ENCODE assay signal across 26 cellular contexts in the genomic region with DNA sequence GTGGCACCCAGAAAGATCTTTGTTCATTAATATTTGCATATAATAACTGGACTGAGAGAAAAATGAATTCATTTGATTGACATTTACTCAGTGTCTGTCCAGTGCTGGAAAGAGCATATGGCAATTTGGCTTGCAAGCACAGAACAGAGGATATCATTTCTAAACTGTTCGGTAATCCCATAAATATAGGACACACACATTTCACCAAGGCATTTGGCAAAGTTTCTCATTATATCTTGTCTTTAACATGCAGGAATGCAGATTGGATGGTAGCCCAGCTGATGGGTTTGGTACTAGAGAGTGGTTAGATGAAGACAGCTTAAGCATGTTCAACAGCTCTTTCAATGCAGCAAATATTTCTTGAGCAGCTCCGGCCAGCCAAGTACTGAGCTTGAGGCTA.
A peak's percentile ranks its signal among the peaks of the same experiment; 100 is the strongest.
DNase-seq lines count a peak whose midpoint lies in the region; ATAC-seq and TF ChIP-seq lines count a peak whose summit lies in the region.
"Had no signal": no experiment of that assay in that cellular context is flagged by ENCODE, and none has a peak within 500 bp of the region (broad histone marks: within the 10 kb centered on the region; RNA-seq: fewer than 3 reads in every experiment).

No MANE protein-coding gene starts in this region.

- H3K27ac ChIP-seq in SK-N-SH (ENCODE audit: low read depth in 2 of 2, low read length in 1 of 2) (no peak overlapping the region), fibroblast of lung (ENCODE audit: insufficient read depth, low read length) (no peak overlapping the region), right cardiac atrium (ENCODE audit: low read length) (peak overlapping the region; percentile 52)
- H3K27ac ChIP-seq: 22Rv1, esophagus squamous epithelium, neural progenitor cell, SJSA1 had no signal

- no peaks in the 10 kb centered on the region for H3K9me3 ChIP-seq in SK-N-SH
- no peaks in the 10 kb centered on the region for H3K9me3 ChIP-seq in fibroblast of lung (ENCODE audit: control insufficient read depth, insufficient read depth, low read depth, low read length)
- H3K9me3 ChIP-seq in right cardiac atrium (ENCODE audit: control insufficient read depth, low read length): no peaks in the 10 kb centered on the region
- H3K9me3 ChIP-seq: esophagus squamous epithelium, SJSA1 had no signal

- H3K4me3 ChIP-seq in SK-N-SH (ENCODE audit: low read depth in 2 of 2, low read length in 1 of 2) (no peak overlapping the region), fibroblast of lung (replicated peaks in 1 of 4; ENCODE audit: control extremely low read depth in 1 of 4, insufficient read depth in 1 of 4, low read depth in 3 of 4, low read length in 4 of 4) (no peak overlapping the region), right cardiac atrium (ENCODE audit: low read length) (no peak overlapping the region)
- H3K4me3 ChIP-seq: esophagus squamous epithelium, neural progenitor cell, SJSA1 had no signal

- H3K4me2 ChIP-seq in SK-N-SH: no peak overlapping the region
- no peak overlapping the region for H3K4me2 ChIP-seq in fibroblast of lung (ENCODE audit: extremely low read depth, insufficient read depth, low read length)
- H3K4me2 ChIP-seq: neural progenitor cell had no signal

- no peak for DNase-seq in SK-N-SH
- peak; percentile 46 to 72 for DNase-seq in fibroblast of lung (ENCODE audit: low read depth in 2 of 2)
- DNase-seq in right cardiac atrium: peak in 2 of 3 donors; percentile 29 to 37
- DNase-seq in activated naive CD4-positive, alpha-beta T cell (lab: John Stamatoyannopoulos, UW): no peak
- DNase-seq in NCI-H2081 treated with DMSO at 0.1 percent for 48 hours (lab: John Stamatoyannopoulos, UW): no peak
- DNase-seq: activated CD4-positive, alpha-beta memory T cell treated with anti-CD3 and anti-CD28 coated beads for 36 hours; activated CD8-positive, alpha-beta memory T cell treated with anti-CD3 and anti-CD28 coated beads, Interleukin-2, amount 50 U/mL, for 4 hours; AML-193; CD8-positive, alpha-beta memory T cell; dermis blood vessel endothelial cell; DMS153; esophagus squamous epithelium; glutamatergic neuron; mammary epithelial cell; NCI-H1048; NCI-H187 treated with DMSO at 0.1 percent for 48 hours; NCI-H526; stimulated activated CD4-positive, alpha-beta T cell treated with anti-CD3 and anti-CD28 coated beads, Interleukin-15, amount 100 ng/mL, for 24 hours; stimulated activated naive CD4-positive, alpha-beta T cell had no signal

- H4K20me1 ChIP-seq in SK-N-SH (ENCODE audit: insufficient read depth) (no peaks in the 10 kb centered on the region), fibroblast of lung (ENCODE audit: control insufficient read depth, extremely low read depth, insufficient read depth, low read length) (no peaks in the 10 kb centered on the region)

- no peak for TF ChIP-seq RAD21 in SK-N-SH (IDR thresholded peaks at IDR 0.05; ENCODE audit: low read length)

- H3F3A ChIP-seq in SK-N-SH (replicated peaks; ENCODE audit: insufficient read depth): no peaks in the 10 kb centered on the region

- ATAC-seq in SK-N-SH treated with all-trans-retinoic acid at 6 μM for 48 hours: no peak
- ATAC-seq in right cardiac atrium: peak; percentile 77 to 80
- no peak for ATAC-seq in HG02981 (IDR thresholded peaks at IDR 0.05; ENCODE audit: unreplicated experiment)
- ATAC-seq in GM21529 (IDR thresholded peaks at IDR 0.05; ENCODE audit: unreplicated experiment): no peak
- ATAC-seq: sciatic nerve had no signal

- WGBS in SK-N-SH (ENCODE audit: low lambda C conversion rate): 53% methylated on average over 2 of the region's 2 CpGs
- 38% methylated on average over 2 of the region's 2 CpGs for WGBS in right cardiac atrium

- no peak for TF ChIP-seq CTCF in SK-N-SH (IDR thresholded peaks at IDR 0.05)
- no peak for TF ChIP-seq CTCF in fibroblast of lung (conservative IDR thresholded peaks at IDR 0.05 in 1 of 2, IDR thresholded peaks at IDR 0.05 in 1 of 2; ENCODE audit: low read depth in 1 of 2, low read length in 2 of 2)

- H2AFZ ChIP-seq in SK-N-SH (ENCODE audit: low read depth): no peak overlapping the region
- H2AFZ ChIP-seq in fibroblast of lung (ENCODE audit: low read length): no peak overlapping the region
- H2AFZ ChIP-seq: neural progenitor cell had no signal

- H3K36me3 ChIP-seq in SK-N-SH (replicated peaks in 1 of 2; ENCODE audit: control insufficient read depth in 1 of 2, insufficient read depth in 2 of 2, low read length in 1 of 2): no peaks in the 10 kb centered on the region
- no peaks in the 10 kb centered on the region for H3K36me3 ChIP-seq in fibroblast of lung (ENCODE audit: control insufficient read depth, insufficient read depth, low read length)
- H3K36me3 ChIP-seq: esophagus squamous epithelium, neural progenitor cell, SJSA1 had no signal

- POLR2A ChIA-PET in SK-N-SH (lab: Yijun Ruan, JAX): no interaction called here

- H3K4me1 ChIP-seq in SK-N-SH (ENCODE audit: control insufficient read depth in 1 of 2, insufficient read depth in 2 of 2, low read depth in 1 of 2, low read length in 1 of 2) (no peaks in the 10 kb centered on the region), fibroblast of lung (ENCODE audit: control insufficient read depth, extremely low read depth, insufficient read depth, low read length) (no peaks in the 10 kb centered on the region), right cardiac atrium (ENCODE audit: control insufficient read depth, insufficient read depth, low read length) (no peaks in the 10 kb centered on the region)
- H3K4me1 ChIP-seq: esophagus squamous epithelium, neural progenitor cell, SJSA1 had no signal

- H3K27me3 ChIP-seq in SK-N-SH (ENCODE audit: insufficient read depth) (no peaks in the 10 kb centered on the region), fibroblast of lung (ENCODE audit: control insufficient read depth, insufficient read depth, low read length) (no peaks in the 10 kb centered on the region), right cardiac atrium (ENCODE audit: control insufficient read depth, insufficient read depth) (no peaks in the 10 kb centered on the region)
- H3K27me3 ChIP-seq: esophagus squamous epithelium, neural progenitor cell, SJSA1 had no signal

- intact Hi-C loops in right cardiac atrium (cut with DNase I): no loop called here

- H3K9ac ChIP-seq in SK-N-SH (no peak overlapping the region), fibroblast of lung (ENCODE audit: insufficient read depth, low read length) (no peak overlapping the region)
- H3K9ac ChIP-seq: neural progenitor cell had no signal

- H3K9me2 ChIP-seq in SK-N-SH: no peaks in the 10 kb centered on the region

- CTCF ChIA-PET in SK-N-SH (lab: Yijun Ruan, JAX): no interaction called here

- H3K79me2 ChIP-seq in SK-N-SH (ENCODE audit: insufficient read depth) (no peaks in the 10 kb centered on the region), fibroblast of lung (ENCODE audit: control insufficient read depth, insufficient read depth, low read length) (no peaks in the 10 kb centered on the region)

- no peak for TF ChIP-seq EP300 in SK-N-SH (IDR thresholded peaks at IDR 0.05; ENCODE audit: borderline replicate concordance in 1 of 2, low read depth in 1 of 2, low read length in 1 of 2)

TF ChIP-seq in SK-N-SH treated with all-trans-retinoic acid at 6 μM for 48 hours, 23 proteins besides CTCF, POLR2A, EP300 and RAD21:
- no peak for TF ChIP-seq ESRRG (CRISPR knock-in tag; IDR thresholded peaks at IDR 0.05)
- TF ChIP-seq ZNF70 (CRISPR knock-in tag; IDR thresholded peaks at IDR 0.05): no peak
- TF ChIP-seq ISL1 (CRISPR knock-in tag; IDR thresholded peaks at IDR 0.05): peak; percentile 65
- TF ChIP-seq, protein P1, sequence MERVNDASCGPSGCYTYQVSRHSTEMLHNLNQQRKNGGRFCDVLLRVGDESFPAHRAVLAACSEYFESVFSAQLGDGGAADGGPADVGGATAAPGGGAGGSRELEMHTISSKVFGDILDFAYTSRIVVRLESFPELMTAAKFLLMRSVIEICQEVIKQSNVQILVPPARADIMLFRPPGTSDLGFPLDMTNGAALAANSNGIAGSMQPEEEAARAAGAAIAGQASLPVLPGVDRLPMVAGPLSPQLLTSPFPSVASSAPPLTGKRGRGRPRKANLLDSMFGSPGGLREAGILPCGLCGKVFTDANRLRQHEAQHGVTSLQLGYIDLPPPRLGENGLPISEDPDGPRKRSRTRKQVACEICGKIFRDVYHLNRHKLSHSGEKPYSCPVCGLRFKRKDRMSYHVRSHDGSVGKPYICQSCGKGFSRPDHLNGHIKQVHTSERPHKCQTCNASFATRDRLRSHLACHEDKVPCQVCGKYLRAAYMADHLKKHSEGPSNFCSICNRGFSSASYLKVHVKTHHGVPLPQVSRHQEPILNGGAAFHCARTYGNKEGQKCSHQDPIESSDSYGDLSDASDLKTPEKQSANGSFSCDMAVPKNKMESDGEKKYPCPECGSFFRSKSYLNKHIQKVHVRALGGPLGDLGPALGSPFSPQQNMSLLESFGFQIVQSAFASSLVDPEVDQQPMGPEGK (CRISPR knock-in tag; IDR thresholded peaks at IDR 0.05; ENCODE audit: borderline replicate concordance): no peak

TF ChIP-seq in SK-N-SH, 30 proteins besides CTCF, POLR2A, EP300 and RAD21:
- TF ChIP-seq GATA2 (CRISPR knock-in tag; IDR thresholded peaks at IDR 0.05) (no peak), TCF12 (IDR thresholded peaks at IDR 0.05) (no peak), FOSL2 (IDR thresholded peaks at IDR 0.05; ENCODE audit: borderline replicate concordance, low read depth) (no peak), YY1 (IDR thresholded peaks at IDR 0.05; ENCODE audit: low read depth) (no peak)

Comparison
In these comparisons a context has a peak if more than half of its experiments do, and no peak if none do; other contexts are left out.
1. ATAC-seq: peak in right cardiac atrium (2 of 2); none in SK-N-SH treated with all-trans-retinoic acid at 6 μM for 48 hours (single experiment), HG02981 (single experiment) and GM21529 (single experiment).
2. DNase-seq: peak in fibroblast of lung (2 of 2) and right cardiac atrium (2 of 3); none in SK-N-SH (single experiment), activated naive CD4-positive, alpha-beta T cell (0 of 4) and NCI-H2081 treated with DMSO at 0.1 percent for 48 hours (single experiment).